In the genomic region with DNA sequence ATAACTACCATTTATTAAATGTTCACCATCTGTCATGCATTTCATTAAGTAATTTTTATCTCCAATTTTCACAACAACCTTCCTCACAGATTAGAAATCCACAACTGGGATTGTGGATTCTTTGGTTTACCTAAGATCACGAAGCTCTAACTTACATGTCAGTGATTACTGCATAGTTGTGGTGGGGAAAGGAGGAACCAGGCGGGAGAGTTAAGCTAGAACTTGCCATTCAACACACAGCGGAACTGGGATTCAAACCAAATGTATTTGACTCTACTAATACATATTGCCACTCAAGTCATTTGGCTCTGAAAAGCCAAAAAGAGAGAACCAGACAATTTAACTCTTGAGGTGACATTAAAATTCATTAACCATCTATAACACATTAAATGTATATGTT, we compare ENCODE assay signal across 1 cellular context.
TF ChIP-seq lines count a peak whose summit lies in the region.

No MANE protein-coding gene starts in this region.

TF ChIP-seq in HepG2, 621 proteins besides CTCF, POLR2A, EP300 and RAD21:
- TF ChIP-seq TERF1 (CRISPR knock-in tag; IDR thresholded peaks at IDR 0.05) (no peak), NFIC (IDR thresholded peaks at IDR 0.05; ENCODE audit: low read length) (no peak), ZBTB49 (CRISPR knock-in tag; IDR thresholded peaks at IDR 0.05; ENCODE audit: borderline replicate concordance) (no peak), HCFC1 (IDR thresholded peaks at IDR 0.05; ENCODE audit: low read depth, low read length) (no peak), ZSCAN22 (CRISPR knock-in tag; IDR thresholded peaks at IDR 0.05) (no peak), ZEB1 (IDR thresholded peaks at IDR 0.05; ENCODE audit: insufficient replicate concordance, low read depth) (no peak), ZNF329 (CRISPR knock-in tag; IDR thresholded peaks at IDR 0.05; ENCODE audit: low read depth) (no peak), ESRRA (CRISPR knock-in tag; IDR thresholded peaks at IDR 0.05; ENCODE audit: low read depth) (no peak), ZNF407 (CRISPR knock-in tag; IDR thresholded peaks at IDR 0.05; ENCODE audit: not compliant biosample characterization) (no peak), RBM22 (optimal IDR thresholded peaks at IDR 0.05; ENCODE audit: low read length) (no peak), RFXAP (CRISPR knock-in tag; IDR thresholded peaks at IDR 0.05; ENCODE audit: borderline replicate concordance) (no peak), ZNF770 (CRISPR knock-in tag; IDR thresholded peaks at IDR 0.05) (no peak)
